Comparison of ENCODE assay signal across 33 cellular contexts in genomic region chr1:82589588-82589987, GRCh38.
"Had no signal": no experiment of that assay in that cellular context is flagged by ENCODE, and none has a peak within 500 bp of the region (broad histone marks: within the 10 kb centered on the region; RNA-seq: fewer than 3 reads in every experiment).

No MANE protein-coding gene starts in this region.

- H3K4me1 ChIP-seq: adrenal gland, body of pancreas, breast epithelium had no signal

- H3K27me3 ChIP-seq: adrenal gland, body of pancreas, brain microvascular endothelial cell, breast epithelium had no signal

- H3K36me3 ChIP-seq: adrenal gland, brain microvascular endothelial cell, breast epithelium had no signal

- H3K4me3 ChIP-seq: adrenal gland, body of pancreas, breast epithelium had no signal

- H3K9me3 ChIP-seq: adrenal gland, body of pancreas, breast epithelium had no signal

- ATAC-seq: activated CD8-positive, alpha-beta T cell treated with anti-CD3 and anti-CD28 coated beads for 36 hours; activated naive CD4-positive, alpha-beta T cell treated with anti-CD3 and anti-CD28 coated beads, Interleukin-2, amount 50 U/mL, for 72 hours; activated T-cell treated with anti-CD3 and anti-CD28 coated beads, Interleukin-2, amount 50 U/mL, for 4 hours; activated T-cell treated with anti-CD3 and anti-CD28 coated beads, Interleukin-2, amount 50 U/mL, for 72 hours; activated T-helper 17 cell treated with anti-CD3 and anti-CD28 coated beads, Interleukin-2, amount 50 U/mL, for 72 hours; body of pancreas had no signal

- FAIRE-seq: astrocyte, TTC549 had no signal

- H3K27ac ChIP-seq: adrenal gland, body of pancreas, brain microvascular endothelial cell, breast epithelium, VCaP had no signal

- DNase-seq: activated B cell treated with CpG ODN at 0.5 μM for 24 hours; activated CD4-positive, alpha-beta memory T cell treated with anti-CD3 and anti-CD28 coated beads for 36 hours; activated CD4-positive, alpha-beta T cell treated with anti-CD3 and anti-CD28 coated beads for 4 hours; activated CD4-positive, alpha-beta T cell treated with anti-CD3 and anti-CD28 coated beads, Interleukin-2, amount 10 ng/mL, durations not matched to agents 24 days and 14 days; activated CD4-positive, alpha-beta T cell treated with anti-CD3 and anti-CD28 coated beads, Interleukin-2, amount 50 U/mL, for 1 hour; activated CD4-positive, alpha-beta T cell treated with anti-CD3 and anti-CD28 coated beads, Interleukin-2, amount 50 U/mL, for 4 hours; activated CD4-positive, CD25-positive, alpha-beta regulatory T cell treated with anti-CD3 and anti-CD28 coated beads, Interleukin-2, amount 50 U/mL, for 72 hours; activated CD8-positive, alpha-beta memory T cell treated with anti-CD3 and anti-CD28 coated beads, Interleukin-2, amount 50 U/mL, for 4 hours; activated CD8-positive, alpha-beta T cell treated with anti-CD3 and anti-CD28 coated beads for 36 hours; activated effector memory CD4-positive, alpha-beta T cell treated with anti-CD3 and anti-CD28 coated beads, Interleukin-2, amount 50 U/mL, for 16 hours; activated gamma-delta T cell treated with Interleukin-2 at 50 U/mL for 16 hours; activated naive CD4-positive, alpha-beta T cell; activated naive CD4-positive, alpha-beta T cell treated with anti-CD3 and anti-CD28 coated beads for 36 hours; activated naive CD4-positive, alpha-beta T cell treated with anti-CD3 and anti-CD28 coated beads, Interleukin-2, amount 50 U/mL, for 16 hours; activated naive CD8-positive, alpha-beta T cell treated with anti-CD3 and anti-CD28 coated beads for 36 hours; activated T-cell treated with anti-CD3 and anti-CD28 coated beads for 4 hours; activated T-cell treated with anti-CD3 and anti-CD28 coated beads, Interleukin-2, amount 50 U/mL, for 1 hour; activated T-cell treated with anti-CD3 and anti-CD28 coated beads, Interleukin-2, amount 50 U/mL, for 4 hours; activated T-cell treated with anti-CD3 and anti-CD28 coated beads, Interleukin-2, amount 50 U/mL, for 72 hours; adrenal gland; amniotic stem cell; aorta; body of pancreas; brain microvascular endothelial cell; central memory CD4-positive, alpha-beta T cell; T-helper 2 cell; T-helper 9 cell had no signal
